ENCODE assay signal across 17 cellular contexts in the genomic region with DNA sequence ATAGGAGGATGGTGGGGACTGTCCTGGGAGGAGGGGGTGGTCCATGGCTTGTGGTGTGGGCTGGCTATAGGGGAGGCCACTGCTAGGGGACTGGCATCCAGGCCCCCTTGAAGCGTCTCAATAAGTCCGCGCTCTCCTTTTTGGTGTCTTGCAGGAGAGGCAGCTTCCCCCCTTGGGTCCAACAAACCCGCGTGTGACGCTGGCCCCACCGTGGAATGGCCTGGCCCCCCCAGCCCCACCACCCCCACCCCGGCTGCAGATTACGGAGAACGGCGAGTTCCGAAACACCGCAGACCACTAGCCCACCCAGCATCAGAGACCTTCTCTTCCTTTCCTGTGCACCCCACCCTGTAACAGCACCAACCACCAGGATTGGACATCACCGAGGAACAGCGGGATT. TPM values are rescaled to one million over a fixed set of nuclear protein-coding genes. Genes with fewer than 3 reads are reported as not detected.
A peak's percentile ranks its signal among the peaks of the same experiment; 100 is the strongest.
DNase-seq lines count a peak whose midpoint lies in the region; ATAC-seq and TF ChIP-seq lines count a peak whose summit lies in the region.
"Had no signal": no experiment of that assay in that cellular context is flagged by ENCODE, and none has a peak within 500 bp of the region (broad histone marks: within the 10 kb centered on the region; RNA-seq: fewer than 3 reads in every experiment).

No MANE protein-coding gene starts in this region.

- peaks cover 23% of the 10 kb centered on the region for H3K4me1 Mint-ChIP-seq in activated naive CD8-positive, alpha-beta T cell (ENCODE audit: low read depth)
- peaks cover 24% of the 10 kb centered on the region for H3K4me1 Mint-ChIP-seq in activated naive CD8-positive, alpha-beta T cell treated with anti-CD3 and anti-CD28 coated beads, Interleukin-2, amount 50 U/mL, for 24 hours
- peaks cover 43% of the 10 kb centered on the region for H3K4me1 Mint-ChIP-seq in stimulated activated effector memory CD8-positive, alpha-beta T cell treated with anti-CD3 and anti-CD28 coated beads, Interleukin-12 subunit alpha, Interleukin-12 subunit beta, amount 100 ng/mL, for 72 hours

- no peak for ATAC-seq in activated naive CD8-positive, alpha-beta T cell treated with anti-CD3 and anti-CD28 coated beads, Interleukin-2, amount 50 U/mL, for 24 hours
- no peak for ATAC-seq in stimulated activated effector memory CD8-positive, alpha-beta T cell treated with anti-CD3 and anti-CD28 coated beads, Interleukin-12 subunit alpha, Interleukin-12 subunit beta, amount 100 ng/mL, for 72 hours
- no peak for ATAC-seq in GM18520 (IDR thresholded peaks at IDR 0.05; ENCODE audit: unreplicated experiment)
- no peak for ATAC-seq in GM18873 (IDR thresholded peaks at IDR 0.05; ENCODE audit: low FRiP score, unreplicated experiment)
- ATAC-seq: GM12878, HCT116 had no signal

- TF ChIP-seq CTCF in GM10248 (IDR thresholded peaks at IDR 0.05; ENCODE audit: control extremely low read depth, extremely low read depth, low read depth, missing control alignments) (no peak), BE2C (IDR thresholded peaks at IDR 0.05; ENCODE audit: low read depth, low read length) (no peak)

- POLR2A ChIA-PET in GM10248 (lab: Yijun Ruan, JAX): no interaction called here

- peak overlapping the region; percentile 66 for H3K27ac Mint-ChIP-seq in activated naive CD8-positive, alpha-beta T cell
- H3K27ac Mint-ChIP-seq in activated naive CD8-positive, alpha-beta T cell treated with anti-CD3 and anti-CD28 coated beads, Interleukin-2, amount 50 U/mL, for 24 hours: no peak overlapping the region
- peak overlapping the region; percentile 89 for H3K27ac Mint-ChIP-seq in stimulated activated effector memory CD8-positive, alpha-beta T cell treated with anti-CD3 and anti-CD28 coated beads, Interleukin-12 subunit alpha, Interleukin-12 subunit beta, amount 100 ng/mL, for 72 hours

- CTCF ChIA-PET in GM10248 (lab: Yijun Ruan, JAX): no interaction called here

- H3K36me3 ChIP-seq in BE2C: peaks cover 13% of the 10 kb centered on the region; the same call in 1 of the 2 replicates

- no peak overlapping the region for H3K4me3 ChIP-seq in BE2C (ENCODE audit: low read depth, low read length)
- H3K4me3 ChIP-seq: GM12878 had no signal

- no peaks in the 10 kb centered on the region for H3K9me3 Mint-ChIP-seq in activated naive CD8-positive, alpha-beta T cell (ENCODE audit: low read depth)
- H3K9me3 Mint-ChIP-seq in activated naive CD8-positive, alpha-beta T cell treated with anti-CD3 and anti-CD28 coated beads, Interleukin-2, amount 50 U/mL, for 24 hours: no peaks in the 10 kb centered on the region
- no peaks in the 10 kb centered on the region for H3K9me3 Mint-ChIP-seq in stimulated activated effector memory CD8-positive, alpha-beta T cell treated with anti-CD3 and anti-CD28 coated beads, Interleukin-12 subunit alpha, Interleukin-12 subunit beta, amount 100 ng/mL, for 72 hours

- H3K4me1 ChIP-seq in BE2C: no peaks in the 10 kb centered on the region

- peaks cover 4% of the 10 kb centered on the region for H3K36me3 Mint-ChIP-seq in activated naive CD8-positive, alpha-beta T cell
- H3K36me3 Mint-ChIP-seq in activated naive CD8-positive, alpha-beta T cell treated with anti-CD3 and anti-CD28 coated beads, Interleukin-2, amount 50 U/mL, for 24 hours (ENCODE audit: low read depth): peaks cover 19% of the 10 kb centered on the region
- peaks cover 62% of the 10 kb centered on the region for H3K36me3 Mint-ChIP-seq in stimulated activated effector memory CD8-positive, alpha-beta T cell treated with anti-CD3 and anti-CD28 coated beads, Interleukin-12 subunit alpha, Interleukin-12 subunit beta, amount 100 ng/mL, for 72 hours

- H3K27me3 ChIP-seq in BE2C: no peaks in the 10 kb centered on the region

- no peak for DNase-seq in activated naive CD8-positive, alpha-beta T cell treated with anti-CD3 and anti-CD28 coated beads, Interleukin-2, amount 50 U/mL, for 24 hours
- DNase-seq in GM10248 (ENCODE audit: extremely low spot score) (peak; percentile 7), mesenteric fat pad (ENCODE audit: low spot score) (peak; percentile 60), BE2C (no peak)
- no peak for DNase-seq in stimulated activated effector memory CD8-positive, alpha-beta T cell treated with anti-CD3 and anti-CD28 coated beads, Interleukin-12 subunit alpha, Interleukin-12 subunit beta, amount 100 ng/mL, for 72 hours (ENCODE audit: low spot score in 2 of 2)
- DNase-seq: ACHN, COR-L47, NCI-H1436 treated with DMSO at 0.1 percent for 48 hours, NCI-H2081 treated with DMSO at 0.1 percent for 48 hours, NCI-H2227 treated with DMSO at 0.1 percent for 48 hours, NCI-H69 had no signal

- H3K27me3 Mint-ChIP-seq in activated naive CD8-positive, alpha-beta T cell: no peaks in the 10 kb centered on the region
- H3K27me3 Mint-ChIP-seq in activated naive CD8-positive, alpha-beta T cell treated with anti-CD3 and anti-CD28 coated beads, Interleukin-2, amount 50 U/mL, for 24 hours: no peaks in the 10 kb centered on the region
- H3K27me3 Mint-ChIP-seq: B cell had no signal

- H3K9me3 ChIP-seq in BE2C: no peaks in the 10 kb centered on the region

- no peak overlapping the region for H3K4me3 Mint-ChIP-seq in activated naive CD8-positive, alpha-beta T cell
- H3K4me3 Mint-ChIP-seq in activated naive CD8-positive, alpha-beta T cell treated with anti-CD3 and anti-CD28 coated beads, Interleukin-2, amount 50 U/mL, for 24 hours: no peak overlapping the region
- H3K4me3 Mint-ChIP-seq in stimulated activated effector memory CD8-positive, alpha-beta T cell treated with anti-CD3 and anti-CD28 coated beads, Interleukin-12 subunit alpha, Interleukin-12 subunit beta, amount 100 ng/mL, for 72 hours: no peak overlapping the region
- H3K4me3 Mint-ChIP-seq: B cell had no signal

RNA-seq across cellular contexts. Expression of gene ZBTB9, which starts 2.8 kb away (rescaled TPM):
- total RNA-seq in mesenteric fat pad: 4.6 TPM
- polyA plus RNA-seq in BE2C (2012; ENCODE audit: insufficient read depth, insufficient read length, low read depth): 90.5 TPM

RNA-seq across cellular contexts. Expression of gene SYNGAP1, which starts 31.7 kb away (rescaled TPM):
- 14.1 TPM for total RNA-seq in mesenteric fat pad
- polyA plus RNA-seq in BE2C (2012; ENCODE audit: insufficient read depth, insufficient read length, low read depth): 191 TPM

RNA-seq across cellular contexts. Expression of gene CUTA, which starts 33.7 kb away (rescaled TPM):
- total RNA-seq in mesenteric fat pad: 103 TPM
- polyA plus RNA-seq in BE2C (2012; ENCODE audit: insufficient read depth, insufficient read length, low read depth): 362 TPM

RNA-seq across cellular contexts. Expression of gene PHF1, which starts 40.8 kb away (rescaled TPM):
- 42.5 TPM for total RNA-seq in mesenteric fat pad
- polyA plus RNA-seq in BE2C (2012; ENCODE audit: insufficient read depth, insufficient read length, low read depth): 61.3 TPM

RNA-seq across cellular contexts. Expression of gene KIFC1, which starts 60.0 kb away (rescaled TPM):
- total RNA-seq in mesenteric fat pad: 0.19 TPM
- 13.5 TPM for polyA plus RNA-seq in BE2C (2012; ENCODE audit: insufficient read depth, insufficient read length, low read depth)

Comparison
In these comparisons a context has a peak if more than half of its experiments do, and no peak if none do; other contexts are left out.
1. DNase-seq: peak in GM10248 (single experiment) and mesenteric fat pad (single experiment); none in activated naive CD8-positive, alpha-beta T cell treated with anti-CD3 and anti-CD28 coated beads, Interleukin-2, amount 50 U/mL, for 24 hours (single experiment), stimulated activated effector memory CD8-positive, alpha-beta T cell treated with anti-CD3 and anti-CD28 coated beads, Interleukin-12 subunit alpha, Interleukin-12 subunit beta, amount 100 ng/mL, for 72 hours (0 of 2) and BE2C (single experiment).